In genomic region chr2:233492078-233492477, GRCh38 we compare ENCODE assay signal across 17 cellular contexts.
DNase-seq lines count a peak whose midpoint lies in the region; ATAC-seq and TF ChIP-seq lines count a peak whose summit lies in the region.
"Had no signal": no experiment of that assay in that cellular context is flagged by ENCODE, and none has a peak within 500 bp of the region (broad histone marks: within the 10 kb centered on the region; RNA-seq: fewer than 3 reads in every experiment).

No MANE protein-coding gene starts in this region.

- DNase-seq in activated T-cell treated with anti-CD3 and anti-CD28 coated beads, Interleukin-2, amount 50 U/mL, for 72 hours: no peak
- DNase-seq in activated T-cell treated with anti-CD3 and anti-CD28 coated beads, Interleukin-2, amount 50 U/mL, for 1 hour: no peak
- DNase-seq in epithelial cell of esophagus (ENCODE audit: low read depth) (peak; percentile 95), foreskin keratinocyte (peak; percentile 67 to 83), suprapubic skin (ENCODE audit: low spot score in 2 of 2) (no peak), cerebellum (ENCODE audit: low spot score) (no peak), H4 (ENCODE audit: low spot score) (no peak)
- DNase-seq: AML-193; Caco-2; CD8-positive, alpha-beta memory T cell; DND-41; GF-D8; GM23248; H7 had no signal

- peak; percentile 51 to 67 for ATAC-seq in activated T-cell treated with anti-CD3 and anti-CD28 coated beads, Interleukin-2, amount 50 U/mL, for 72 hours (replicated peaks in 1 of 2)
- peak; percentile 75 for ATAC-seq in foreskin keratinocyte
- no peak for ATAC-seq in GM21367 (IDR thresholded peaks at IDR 0.05; ENCODE audit: unreplicated experiment)

- H3K27me3 Mint-ChIP-seq in activated T-cell treated with anti-CD3 and anti-CD28 coated beads, Interleukin-2, amount 50 U/mL, for 72 hours (ENCODE audit: low read depth): no peaks in the 10 kb centered on the region
- H3K27me3 Mint-ChIP-seq: CD8-positive, alpha-beta memory T cell had no signal

- TF ChIP-seq POLR2A in suprapubic skin (IDR thresholded peaks at IDR 0.05): no peak

- TF ChIP-seq EP300 in suprapubic skin (IDR thresholded peaks at IDR 0.05): no peak

- H3K4me1 ChIP-seq in foreskin keratinocyte (peaks cover 60% of the 10 kb centered on the region), suprapubic skin (peaks cover 25% of the 10 kb centered on the region)
- H3K4me1 ChIP-seq: BLaER1 had no signal

- no peaks in the 10 kb centered on the region for H3K27me3 ChIP-seq in foreskin keratinocyte
- H3K27me3 ChIP-seq in suprapubic skin: no peaks in the 10 kb centered on the region
- H3K27me3 ChIP-seq: BLaER1 had no signal

- no peak overlapping the region for H3K4me3 Mint-ChIP-seq in activated T-cell treated with anti-CD3 and anti-CD28 coated beads, Interleukin-2, amount 50 U/mL, for 72 hours
- H3K4me3 Mint-ChIP-seq: CD8-positive, alpha-beta memory T cell had no signal

- H3K9me3 Mint-ChIP-seq in activated T-cell treated with anti-CD3 and anti-CD28 coated beads, Interleukin-2, amount 50 U/mL, for 72 hours: no peaks in the 10 kb centered on the region
- H3K9me3 Mint-ChIP-seq: CD8-positive, alpha-beta memory T cell had no signal

- H3K4me1 Mint-ChIP-seq in activated T-cell treated with anti-CD3 and anti-CD28 coated beads, Interleukin-2, amount 50 U/mL, for 72 hours (ENCODE audit: low read depth): peaks cover 5% of the 10 kb centered on the region
- H3K4me1 Mint-ChIP-seq: CD8-positive, alpha-beta memory T cell had no signal

- WGBS in suprapubic skin: 76% methylated on average over 4 of the region's 4 CpGs

- H3K4me3 ChIP-seq in epithelial cell of esophagus (ENCODE audit: low read length) (no peak overlapping the region), suprapubic skin (no peak overlapping the region)
- H3K4me3 ChIP-seq: BLaER1, GM23248 had no signal

- TF ChIP-seq CTCF in epithelial cell of esophagus (IDR thresholded peaks at IDR 0.05; ENCODE audit: insufficient read depth, low read depth, low read length, missing control alignments) (no peak), foreskin keratinocyte (conservative IDR thresholded peaks at IDR 0.05) (no peak), suprapubic skin (IDR thresholded peaks at IDR 0.05) (no peak)

- H3K27ac Mint-ChIP-seq in activated T-cell treated with anti-CD3 and anti-CD28 coated beads, Interleukin-2, amount 50 U/mL, for 72 hours: no peak overlapping the region

- H3K9me3 ChIP-seq in suprapubic skin: no peaks in the 10 kb centered on the region
- H3K9me3 ChIP-seq: BLaER1, Caco-2 had no signal

- H3K27ac ChIP-seq in foreskin keratinocyte (peak overlapping the region; percentile 51), suprapubic skin (peak overlapping the region; percentile 76)
- H3K27ac ChIP-seq: 22Rv1, BLaER1, GM23248 had no signal

- peaks cover 0 to 1% of the 10 kb centered on the region in 2 donors for H3K36me3 Mint-ChIP-seq in activated T-cell treated with anti-CD3 and anti-CD28 coated beads, Interleukin-2, amount 50 U/mL, for 72 hours (ENCODE audit: insufficient read depth in 2 of 2)

- H3K36me3 ChIP-seq in suprapubic skin: peaks cover 26% of the 10 kb centered on the region

Comparison
In these comparisons a context has a peak if more than half of its experiments do, and no peak if none do; other contexts are left out.
1. DNase-seq: peak in epithelial cell of esophagus (single experiment) and foreskin keratinocyte (2 of 2); none in activated T-cell treated with anti-CD3 and anti-CD28 coated beads, Interleukin-2, amount 50 U/mL, for 72 hours (0 of 2), activated T-cell treated with anti-CD3 and anti-CD28 coated beads, Interleukin-2, amount 50 U/mL, for 1 hour (single experiment), suprapubic skin (0 of 2), cerebellum (single experiment) and H4 (single experiment).